12 cellular contexts compared by ENCODE assay signal in genomic region chr5:173920024-173920753, GRCh38. TPM values are rescaled to one million over a fixed set of nuclear protein-coding genes. Genes with fewer than 3 reads are reported as not detected.
A peak's percentile ranks its signal among the peaks of the same experiment; 100 is the strongest.
DNase-seq lines count a peak whose midpoint lies in the region; ATAC-seq lines count a peak whose summit lies in the region.
"Had no signal": no experiment of that assay in that cellular context is flagged by ENCODE, and none has a peak within 500 bp of the region (broad histone marks: within the 10 kb centered on the region; RNA-seq: fewer than 3 reads in every experiment).

No MANE protein-coding gene starts in this region.

- H3K36me3 ChIP-seq in HUES64 (ENCODE audit: insufficient read depth, low read length) (no peaks in the 10 kb centered on the region), SK-N-MC (ENCODE audit: insufficient read depth, low read length) (no peaks in the 10 kb centered on the region), stomach smooth muscle (ENCODE audit: control insufficient read depth in 2 of 2, insufficient read depth in 2 of 2, low read length in 2 of 2) (no peaks in the 10 kb centered on the region)

- H3K4me3 ChIP-seq in HUES64 (ENCODE audit: low read length) (0 out of 2 replicates have a peak overlapping the region, but pooled peaks have one; percentile 70), SK-N-MC (peak overlapping the region; percentile 84), stomach smooth muscle (ENCODE audit: low read length in 2 of 2) (peak overlapping the region in 1 of 2 donors; percentile 13)

- no peak for DNase-seq in SK-N-MC (ENCODE audit: low read depth, low spot score)
- DNase-seq in left ventricle myocardium superior: no peak
- DNase-seq in T1000 (lab: John Stamatoyannopoulos, UW): no peak
- DNase-seq in DMS 273 treated with DMSO at 0.1 percent for 48 hours (lab: John Stamatoyannopoulos, UW): no peak
- DNase-seq in NCI-H2196 treated with DMSO at 0.1 percent for 48 hours (lab: John Stamatoyannopoulos, UW; ENCODE audit: unreplicated experiment): no peak
- DNase-seq in Kasumi-1 (lab: John Stamatoyannopoulos, UW): no peak
- DNase-seq: activated CD4-positive, alpha-beta T cell treated with anti-CD3 and anti-CD28 coated beads, Interleukin-2, amount 10 ng/mL, durations not matched to agents 24 days and 14 days; aorta; NCI-H774; stimulated activated CD4-positive, alpha-beta T cell treated with anti-CD3 and anti-CD28 coated beads, Interleukin-15, amount 100 ng/mL, for 24 hours had no signal

- 96% methylated on average over 3 of the region's 3 CpGs for WGBS in HUES64

- intact Hi-C loops in left ventricle myocardium superior (cut with micrococcal nuclease): no loop called here

- no peak overlapping the region for H3K9ac ChIP-seq in HUES64 (ENCODE audit: low read depth, low read length)
- H3K9ac ChIP-seq in SK-N-MC (ENCODE audit: insufficient read length): peak overlapping the region; percentile 83
- H3K9ac ChIP-seq in stomach smooth muscle (ENCODE audit: low read length in 2 of 2): peak overlapping the region; percentile 1 to 59

- H3K4me1 ChIP-seq in HUES64 (ENCODE audit: insufficient read depth, low read length): peaks cover 69% of the 10 kb centered on the region
- H3K4me1 ChIP-seq in stomach smooth muscle (ENCODE audit: control insufficient read depth, insufficient read depth, low read length): peaks cover 24% of the 10 kb centered on the region

- H3K27ac ChIP-seq in HUES64 (ENCODE audit: low read depth, low read length) (no peak overlapping the region), SK-N-MC (peak overlapping the region; percentile 98), stomach smooth muscle (ENCODE audit: low read length) (peak overlapping the region; percentile 1)

- no peaks in the 10 kb centered on the region for H3K27me3 ChIP-seq in HUES64 (ENCODE audit: insufficient read depth, low read length)
- no peaks in the 10 kb centered on the region for H3K27me3 ChIP-seq in stomach smooth muscle (ENCODE audit: control insufficient read depth in 1 of 2, insufficient read depth in 2 of 2, low read length in 2 of 2)

- H3K9me3 ChIP-seq in HUES64 (ENCODE audit: insufficient read depth, low read depth, low read length) (no peaks in the 10 kb centered on the region), SK-N-MC (ENCODE audit: low read depth, low read length) (no peaks in the 10 kb centered on the region), stomach smooth muscle (ENCODE audit: control insufficient read depth in 2 of 2, low read length in 2 of 2) (no peaks in the 10 kb centered on the region)

- peak; percentile 15 for ATAC-seq in left ventricle myocardium superior

RNA-seq across cellular contexts. Expression of gene CPEB4, which starts 32.0 kb away (rescaled TPM):
- 4.7 TPM for polyA plus RNA-seq in HUES64 (2013, experiment 1 of 2)
- polyA plus RNA-seq in HUES64 (2013, experiment 2 of 2): 4.1 TPM
- total RNA-seq in left ventricle myocardium superior: 125 TPM
